8 cellular contexts compared by ENCODE assay signal in the genomic region with DNA sequence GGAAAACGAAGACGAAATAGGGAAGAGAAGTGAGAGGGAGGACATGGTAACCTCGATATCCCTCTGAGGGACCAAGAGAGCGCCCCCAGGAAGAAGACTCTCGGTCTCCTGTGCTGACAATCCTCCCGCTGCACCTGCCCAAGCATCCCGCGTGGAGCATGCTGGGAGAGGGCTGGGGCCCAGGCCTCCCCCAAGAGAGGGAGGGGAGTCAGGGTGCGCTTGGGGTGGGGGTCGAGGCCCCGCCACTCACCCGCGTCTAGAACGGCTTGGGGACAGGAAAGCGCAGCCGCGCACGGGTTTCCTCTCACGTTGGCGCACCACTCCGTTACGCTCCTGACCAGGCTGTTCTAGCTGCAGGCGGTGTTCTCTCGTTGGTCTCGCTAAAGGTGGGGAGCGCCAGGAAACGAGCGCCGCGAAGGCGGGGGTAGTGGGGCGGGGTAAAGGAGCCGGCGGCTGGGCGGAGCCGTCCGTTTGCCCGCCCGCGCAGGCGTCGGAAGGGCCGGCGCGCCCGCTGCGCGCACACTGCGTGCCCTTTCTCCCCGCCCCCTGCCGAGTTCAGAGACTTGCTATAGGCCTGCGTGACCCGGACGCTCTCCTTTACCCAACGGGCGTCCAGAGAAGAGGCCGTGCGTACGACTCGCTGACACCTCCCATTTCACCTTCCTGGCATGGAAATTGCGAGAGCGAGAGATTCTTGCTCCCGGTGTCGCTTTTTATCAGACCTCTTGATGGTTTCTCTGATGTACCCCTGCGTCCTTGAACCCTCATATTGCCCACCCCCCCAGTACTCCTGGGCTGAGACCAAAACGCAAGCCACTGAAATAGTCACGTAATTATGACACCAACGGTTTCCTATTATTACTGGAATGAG. TPM values are rescaled to one million over a fixed set of nuclear protein-coding genes. Genes with fewer than 3 reads are reported as not detected.
DNase-seq lines count a peak whose midpoint lies in the region; ATAC-seq, FAIRE-seq and TF ChIP-seq lines count a peak whose summit lies in the region.

Gene C1GALT1C1 (minus strand): TSS at position 388 of the 871 bp plus-strand sequence. CDS start 2,888 bp downstream, outside the sequence.

- H3K4me1 ChIP-seq in ACC112 (ENCODE audit: control insufficient read depth, insufficient read depth, low read length, unreplicated experiment) = peaks cover 13% of the 10 kb centered on the region
- no peaks in the 10 kb centered on the region for H3K4me1 ChIP-seq in mammary epithelial cell (ENCODE audit: insufficient read depth, low read length)
- H3K4me1 ChIP-seq in small intestine (ENCODE audit: control insufficient read depth in 2 of 2, insufficient read depth in 1 of 2, low read depth in 1 of 2, low read length in 1 of 2) = no peaks in the 10 kb centered on the region

- H3K4me2 ChIP-seq in mammary epithelial cell (ENCODE audit: insufficient read depth, low read depth, low read length) = peak within 1 kb of the TSS; percentile 75

- BruUV-seq in mammary epithelial cell (replicated peaks; lab: Mats Ljungman, UMichigan) = no TSS peak

- CTCF ChIA-PET in mammary epithelial cell (lab: Charles Lee; ENCODE audit: low non-redundant PET) = no interaction called here

- 45% methylated on average over 18 of the region's 68 CpGs for WGBS in mammary epithelial cell (ENCODE audit: low coverage, missing lambda C conversion rate)
- 0 to 42% (median 16%) methylated on average over 44 to 68 of the region's 68 CpGs for WGBS in small intestine, 3 donors

- peaks cover 23% of the 10 kb centered on the region for H3K79me2 ChIP-seq in ACC112 (ENCODE audit: control insufficient read depth, insufficient read depth, low read length, unreplicated experiment)
- H3K79me2 ChIP-seq in mammary epithelial cell (ENCODE audit: insufficient read depth, low read length) = peaks cover 9% of the 10 kb centered on the region

- intact Hi-C loops in mammary epithelial cell (cut with micrococcal nuclease) = loop anchor here (2.0 kb wide), 1 partner anchor 69 kb away; the partner anchor contains the start of gene CUL4B

- H3K9ac ChIP-seq in mammary epithelial cell (ENCODE audit: insufficient read depth, low read length) = peak within 1 kb of the TSS; percentile 70

- no peaks in the 10 kb centered on the region for H4K20me1 ChIP-seq in mammary epithelial cell (ENCODE audit: insufficient read depth, low read length)

- no peak for FAIRE-seq in small intestine (lab: Jason Lieb, UNC)

- peak; percentile 83 for DNase-seq in NCI-H2196 treated with DMSO at 0.1 percent for 48 hours (lab: John Stamatoyannopoulos, UW; ENCODE audit: unreplicated experiment)
- peak; percentile 92 for DNase-seq in WERI-Rb-1
- peak; percentile 90 for DNase-seq in mammary epithelial cell
- peak; percentile 80 for DNase-seq in iPS-NIHi11 (ENCODE audit: low spot score)
- peak; percentile 93 for DNase-seq in small intestine

- H2AFZ ChIP-seq in ACC112 (ENCODE audit: low read length, unreplicated experiment) (peak within 1 kb of the TSS; percentile 80), mammary epithelial cell (ENCODE audit: low read depth, low read length) (peak within 1 kb of the TSS; percentile 90)

- H3K27me3 ChIP-seq in ACC112 (ENCODE audit: insufficient read depth, low read length) = no peaks in the 10 kb centered on the region
- no peaks in the 10 kb centered on the region for H3K27me3 ChIP-seq in WERI-Rb-1 (ENCODE audit: insufficient read depth, low read depth, severe bottlenecking)
- no peaks in the 10 kb centered on the region for H3K27me3 ChIP-seq in mammary epithelial cell (ENCODE audit: insufficient read depth, low read length)
- H3K27me3 ChIP-seq in small intestine (ENCODE audit: control insufficient read depth in 2 of 2, insufficient read depth in 2 of 2, low read length in 2 of 2) = no peaks in the 10 kb centered on the region

- in situ Hi-C loops in mammary epithelial cell (cut with MboI; ENCODE audit: low sequenced_read_pairs in 2 of 2) = no loop called here

- TF ChIP-seq CTCF in WERI-Rb-1 (IDR thresholded peaks at IDR 0.05; ENCODE audit: low read depth, low read length) (no peak), mammary epithelial cell (conservative IDR thresholded peaks at IDR 0.05 in 1 of 2, IDR thresholded peaks at IDR 0.05 in 1 of 2; ENCODE audit: extremely low read depth in 1 of 2, insufficient read depth in 1 of 2, low read depth in 1 of 2, low read length in 2 of 2) (peak in 1 of 2 donors; percentile 1)

- no peaks in the 10 kb centered on the region for H3K36me3 ChIP-seq in ACC112 (ENCODE audit: insufficient read depth, low read length)
- no peaks in the 10 kb centered on the region for H3K36me3 ChIP-seq in WERI-Rb-1
- H3K36me3 ChIP-seq in mammary epithelial cell (ENCODE audit: insufficient read depth, low read length) = no peaks in the 10 kb centered on the region
- H3K36me3 ChIP-seq in small intestine (ENCODE audit: control insufficient read depth in 2 of 2, insufficient read depth in 2 of 2, low read length in 2 of 2) = peaks cover 0 to 1% of the 10 kb centered on the region in 2 donors

- ATAC-seq in GM18870 (IDR thresholded peaks at IDR 0.05; ENCODE audit: unreplicated experiment) = peak; percentile 91
- peak; percentile 96 for ATAC-seq in HG03135 (IDR thresholded peaks at IDR 0.05; ENCODE audit: unreplicated experiment)

- H3K4me3 ChIP-seq in ACC112 (ENCODE audit: low read depth, low read length) (peak within 1 kb of the TSS; percentile 91), WERI-Rb-1 (ENCODE audit: low read depth, low read length) (peak within 1 kb of the TSS; percentile 65), mammary epithelial cell (replicated peaks in 1 of 3; ENCODE audit: insufficient read depth in 1 of 3, low read depth in 2 of 3, low read length in 3 of 3) (peak within 1 kb of the TSS; percentile 52 to 70 (median 69)), small intestine (ENCODE audit: low read depth in 1 of 2, low read length in 2 of 2) (peak within 1 kb of the TSS; percentile 54 to 78)

- H3K27ac ChIP-seq in ACC112 (ENCODE audit: low read depth, low read length) (peak within 1 kb of the TSS; percentile 64), WERI-Rb-1 (peak within 1 kb of the TSS; percentile 75), mammary epithelial cell (ENCODE audit: insufficient read depth, low read depth, low read length) (peak within 1 kb of the TSS; percentile 59), small intestine (ENCODE audit: low read depth in 1 of 2, low read length in 1 of 2) (peak within 1 kb of the TSS; percentile 83 to 98)

- dilution Hi-C loops in mammary epithelial cell (cut with HindIII; ENCODE audit: low sequenced_read_pairs) = no loop called here

- no peaks in the 10 kb centered on the region for H3K9me3 ChIP-seq in WERI-Rb-1 (ENCODE audit: severe bottlenecking)
- H3K9me3 ChIP-seq in mammary epithelial cell (replicated peaks; ENCODE audit: insufficient read depth, low read length) = no peaks in the 10 kb centered on the region
- H3K9me3 ChIP-seq in small intestine (ENCODE audit: control insufficient read depth, low read depth) = no peaks in the 10 kb centered on the region

RNA-seq across cellular contexts. Expression of gene C1GALT1C1, which starts in this region (rescaled TPM):
- total RNA-seq in mammary epithelial cell = 10 to 100 TPM; 10.4 to 17.0 TPM
- polyA plus RNA-seq in mammary epithelial cell (17.3 TPM), small intestine (10 to 100 TPM in 1 of 3 donors, 1 to 10 TPM in 2; 7.4 to 33.9 (median 8.4) TPM)
- polyA minus RNA-seq in mammary epithelial cell = 7.4 TPM

Comparison
In these comparisons a context has a peak if more than half of its experiments do, and no peak if none do; other contexts are left out.
1. Peak in every context shown above with its lines: DNase-seq, ATAC-seq, H3K4me3 ChIP-seq and H3K27ac ChIP-seq.